11 cellular contexts compared by ENCODE assay signal in genomic region chrX:33106737-33107136, GRCh38.
DNase-seq lines count a peak whose midpoint lies in the region; ATAC-seq and TF ChIP-seq lines count a peak whose summit lies in the region.
"Had no signal": no experiment of that assay in that cellular context is flagged by ENCODE, and none has a peak within 500 bp of the region (broad histone marks: within the 10 kb centered on the region; RNA-seq: fewer than 3 reads in every experiment).

No MANE protein-coding gene starts in this region.

- DNase-seq in AML-193 (lab: John Stamatoyannopoulos, UW) = no peak
- no peak for DNase-seq in body of pancreas
- DNase-seq: Caco-2; CD8-positive, alpha-beta memory T cell; DMS53 had no signal

- H4K20me1 ChIP-seq in SU-DHL-6 (ENCODE audit: low read depth, low read length) = no peaks in the 10 kb centered on the region

- no peak overlapping the region for H3K4me3 ChIP-seq in SU-DHL-6 (ENCODE audit: insufficient read depth, low read length, poor library complexity, severe bottlenecking)
- H3K4me3 ChIP-seq in parathyroid adenoma (ENCODE audit: low read depth, low read length) = no peak overlapping the region
- no peak overlapping the region for H3K4me3 ChIP-seq in body of pancreas
- H3K4me3 ChIP-seq: A549 had no signal

- H3F3A ChIP-seq in SU-DHL-6 (ENCODE audit: insufficient read depth) = peaks cover 36% of the 10 kb centered on the region

- H3K9me3 ChIP-seq in SU-DHL-6 (ENCODE audit: insufficient read depth, low read length) = no peaks in the 10 kb centered on the region
- H3K9me3 ChIP-seq in parathyroid adenoma (ENCODE audit: control insufficient read depth, low read length) = no peaks in the 10 kb centered on the region
- no peaks in the 10 kb centered on the region for H3K9me3 ChIP-seq in body of pancreas
- H3K9me3 ChIP-seq: A549, Caco-2 had no signal

- no peaks in the 10 kb centered on the region for H3K9me2 ChIP-seq in SU-DHL-6 (replicated peaks; ENCODE audit: insufficient read depth, low read length)

- H2AFZ ChIP-seq in SU-DHL-6 (ENCODE audit: low read depth, low read length, severe bottlenecking) = peak overlapping the region; percentile 7
- no peak overlapping the region for H2AFZ ChIP-seq in parathyroid adenoma

- ATAC-seq in HG03342 (IDR thresholded peaks at IDR 0.05; ENCODE audit: unreplicated experiment) (peak; percentile 80), GM18870 (IDR thresholded peaks at IDR 0.05; ENCODE audit: unreplicated experiment) (no peak), body of pancreas (no peak)
- ATAC-seq: A549, HCT116 had no signal

- H3K4me2 ChIP-seq in SU-DHL-6 (ENCODE audit: low read depth, low read length, poor library complexity, severe bottlenecking) (peak overlapping the region; percentile 75), parathyroid adenoma (ENCODE audit: low read length) (no peak overlapping the region)
- H3K4me2 ChIP-seq: A549 had no signal

- TF ChIP-seq CTCF in SU-DHL-6 (IDR thresholded peaks at IDR 0.05; ENCODE audit: insufficient read depth, low read length, poor library complexity, severe bottlenecking) (no peak), parathyroid adenoma (IDR thresholded peaks at IDR 0.05) (no peak), body of pancreas (IDR thresholded peaks at IDR 0.05) (no peak)

- no peaks in the 10 kb centered on the region for H3K27me3 ChIP-seq in SU-DHL-6 (ENCODE audit: low read length)
- no peaks in the 10 kb centered on the region for H3K27me3 ChIP-seq in parathyroid adenoma (ENCODE audit: control insufficient read depth, insufficient read depth, low read length)
- H3K27me3 ChIP-seq in body of pancreas = no peaks in the 10 kb centered on the region

- H3K36me3 ChIP-seq in SU-DHL-6 (ENCODE audit: low read length) (no peaks in the 10 kb centered on the region), parathyroid adenoma (ENCODE audit: control insufficient read depth, insufficient read depth, low read length) (no peaks in the 10 kb centered on the region), body of pancreas (replicated peaks in 1 of 2; ENCODE audit: insufficient read depth in 1 of 2, low read depth in 2 of 2) (no peaks in the 10 kb centered on the region)

- 94 to 96% methylated on average over 8 of the region's 8 CpGs for WGBS in body of pancreas, 2 donors

- H3K9ac ChIP-seq in SU-DHL-6 (ENCODE audit: low read length) (peak overlapping the region; percentile 52), parathyroid adenoma (no peak overlapping the region)

- no peak for TF ChIP-seq POLR2A in body of pancreas (IDR thresholded peaks at IDR 0.05)

- no peaks in the 10 kb centered on the region for H3K4me1 ChIP-seq in parathyroid adenoma
- H3K4me1 ChIP-seq in body of pancreas = no peaks in the 10 kb centered on the region
- H3K4me1 ChIP-seq: A549, Caco-2 had no signal

- H3K79me2 ChIP-seq in SU-DHL-6 (ENCODE audit: insufficient read depth, low read length) (no peaks in the 10 kb centered on the region), parathyroid adenoma (no peaks in the 10 kb centered on the region)

- peak overlapping the region; percentile 97 for H3K27ac ChIP-seq in SU-DHL-6 (ENCODE audit: low read depth, low read length)
- peak overlapping the region; percentile 49 for H3K27ac ChIP-seq in parathyroid adenoma
- H3K27ac ChIP-seq in body of pancreas = no peak overlapping the region
- H3K27ac ChIP-seq: A549 had no signal

- intact Hi-C loops in body of pancreas (cut with DNase I) = no loop called here

Comparison
In these comparisons a context has a peak if more than half of its experiments do, and no peak if none do; other contexts are left out.
1. H3K27ac ChIP-seq: peak in SU-DHL-6 (single experiment) and parathyroid adenoma (single experiment); none in body of pancreas (0 of 4).